ENCODE assay signal across 1 cellular context in genomic region chr14:105087308-105087962, GRCh38.
TF ChIP-seq lines count a peak whose summit lies in the region.

No MANE protein-coding gene starts in this region.

TF ChIP-seq in GM23338, 12 proteins besides CTCF, POLR2A, EP300 and RAD21 (continued from another document):
- no peak for TF ChIP-seq ZNF462 (CRISPR knock-in tag; IDR thresholded peaks at IDR 0.05)
